In the genomic region with DNA sequence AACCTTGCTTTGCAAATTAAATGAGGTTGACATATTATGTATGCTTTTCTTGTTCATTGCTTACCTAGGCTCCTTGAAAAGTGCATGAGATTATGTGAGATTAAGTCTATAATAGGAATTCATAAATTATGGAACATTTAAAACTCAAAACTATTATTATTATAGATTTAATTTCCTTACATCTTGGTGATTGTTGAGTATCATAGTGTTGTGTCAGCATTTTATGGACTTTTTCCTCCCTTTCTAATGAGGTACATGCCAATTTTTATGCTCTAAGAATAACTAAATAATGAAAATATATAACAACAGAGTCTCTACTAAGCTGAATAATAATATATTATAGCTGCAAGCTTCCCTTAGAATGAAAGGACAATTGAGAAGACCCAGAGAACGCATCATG, we compare ENCODE assay signal across 8 cellular contexts.
"Had no signal": no experiment of that assay in that cellular context is flagged by ENCODE, and none has a peak within 500 bp of the region (broad histone marks: within the 10 kb centered on the region; RNA-seq: fewer than 3 reads in every experiment).

No MANE protein-coding gene starts in this region.

- H3K4me2 ChIP-seq: GM23338 had no signal

- H3K27ac ChIP-seq: HL-60 had no signal

- ATAC-seq: GM23338, HCT116 had no signal

- H3K9me3 ChIP-seq: HAP-1 had no signal

- H3K4me1 ChIP-seq: HAP-1 had no signal

- DNase-seq: H7, HFFc6, Kasumi-1, KG1 had no signal

- H3K36me3 ChIP-seq: HAP-1 had no signal

- H3K4me3 ChIP-seq: GM23338, HAP-1 had no signal
